In the genomic region with DNA sequence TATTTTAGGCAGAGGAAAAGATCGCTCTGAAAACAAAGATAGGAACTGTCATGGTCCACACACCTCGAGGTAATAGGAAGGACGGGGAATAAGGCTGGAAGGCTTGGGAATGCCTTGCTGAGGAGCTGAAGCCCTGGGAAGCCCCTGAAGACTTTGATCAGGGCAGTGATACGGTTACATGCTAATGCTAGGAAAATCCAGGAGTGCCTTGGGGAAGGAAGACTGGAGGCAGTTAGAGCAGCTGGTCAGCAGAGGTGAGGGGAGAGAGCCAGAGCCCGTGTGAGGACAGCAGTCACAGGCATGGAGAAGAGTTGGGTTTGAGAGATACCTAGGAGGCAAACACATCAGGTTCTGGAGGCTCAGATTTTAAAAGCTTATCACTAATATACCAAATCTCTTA, we compare ENCODE assay signal across 13 cellular contexts.
"Had no signal": no experiment of that assay in that cellular context is flagged by ENCODE, and none has a peak within 500 bp of the region (broad histone marks: within the 10 kb centered on the region; RNA-seq: fewer than 3 reads in every experiment).

No MANE protein-coding gene starts in this region.

- ATAC-seq: activated CD8-positive, alpha-beta T cell treated with anti-CD3 and anti-CD28 coated beads, Interleukin-2, amount 10 ng/mL, durations not matched to agents 7 days and 5 days; stimulated activated naive CD8-positive, alpha-beta T cell treated with anti-CD3 and anti-CD28 coated beads, Interleukin-15, Interleukin-2, amounts not matched to agents 100 U/mL and 50 U/mL, for 24 hours had no signal

- H3K4me3 ChIP-seq: colonic mucosa, esophagus muscularis mucosa, neural progenitor cell, transverse colon, vagina had no signal

- H3K4me3 Mint-ChIP-seq: activated B cell treated with CpG ODN at 0.5 μM for 24 hours; activated CD4-positive, alpha-beta T cell treated with anti-CD3 and anti-CD28 coated beads, Interleukin-2, amount 10 ng/mL, durations not matched to agents 24 days and 14 days; activated CD8-positive, alpha-beta T cell treated with anti-CD3 and anti-CD28 coated beads, Interleukin-2, amount 10 ng/mL, durations not matched to agents 7 days and 5 days; neural progenitor cell had no signal

- H3K9me3 ChIP-seq: colonic mucosa, esophagus muscularis mucosa, SK-N-SH, transverse colon, vagina had no signal

- H3K9me3 Mint-ChIP-seq: activated B cell treated with CpG ODN at 0.5 μM for 24 hours; activated CD4-positive, alpha-beta T cell treated with anti-CD3 and anti-CD28 coated beads, Interleukin-2, amount 10 ng/mL, durations not matched to agents 24 days and 14 days; neural progenitor cell had no signal

- H3K27ac ChIP-seq: colonic mucosa, esophagus muscularis mucosa, neural progenitor cell, parathyroid adenoma, transverse colon, vagina had no signal

- H3K27me3 ChIP-seq: colonic mucosa, esophagus muscularis mucosa, neural progenitor cell, transverse colon, vagina had no signal

- H3K27ac Mint-ChIP-seq: activated B cell treated with CpG ODN at 0.5 μM for 24 hours; activated CD4-positive, alpha-beta T cell treated with anti-CD3 and anti-CD28 coated beads, Interleukin-2, amount 10 ng/mL, durations not matched to agents 24 days and 14 days; activated CD8-positive, alpha-beta T cell treated with anti-CD3 and anti-CD28 coated beads, Interleukin-2, amount 10 ng/mL, durations not matched to agents 7 days and 5 days had no signal

- H3K36me3 ChIP-seq: colonic mucosa, neural progenitor cell, transverse colon had no signal

- DNase-seq: activated B cell treated with CpG ODN at 0.5 μM for 24 hours; activated CD4-positive, alpha-beta T cell treated with anti-CD3 and anti-CD28 coated beads, Interleukin-2, amount 10 ng/mL, durations not matched to agents 24 days and 14 days; activated CD8-positive, alpha-beta memory T cell treated with anti-CD3 and anti-CD28 coated beads, Interleukin-2, amount 50 U/mL, for 4 hours; activated CD8-positive, alpha-beta T cell treated with anti-CD3 and anti-CD28 coated beads, Interleukin-2, amount 10 ng/mL, durations not matched to agents 7 days and 5 days; colonic mucosa; SK-N-SH; stimulated activated CD4-positive, alpha-beta T cell treated with anti-CD3 and anti-CD28 coated beads, Interleukin-4, amount 100 ng/mL, for 1 hour; stimulated activated naive CD8-positive, alpha-beta T cell treated with anti-CD3 and anti-CD28 coated beads, Interleukin-15, Interleukin-2, amounts not matched to agents 100 U/mL and 50 U/mL, for 24 hours; transverse colon had no signal

- H3K4me1 ChIP-seq: colonic mucosa, neural progenitor cell, parathyroid adenoma had no signal

- H3K27me3 Mint-ChIP-seq: activated B cell treated with CpG ODN at 0.5 μM for 24 hours; activated CD4-positive, alpha-beta T cell treated with anti-CD3 and anti-CD28 coated beads, Interleukin-2, amount 10 ng/mL, durations not matched to agents 24 days and 14 days had no signal
